ENCODE assay signal across 30 cellular contexts in the genomic region with DNA sequence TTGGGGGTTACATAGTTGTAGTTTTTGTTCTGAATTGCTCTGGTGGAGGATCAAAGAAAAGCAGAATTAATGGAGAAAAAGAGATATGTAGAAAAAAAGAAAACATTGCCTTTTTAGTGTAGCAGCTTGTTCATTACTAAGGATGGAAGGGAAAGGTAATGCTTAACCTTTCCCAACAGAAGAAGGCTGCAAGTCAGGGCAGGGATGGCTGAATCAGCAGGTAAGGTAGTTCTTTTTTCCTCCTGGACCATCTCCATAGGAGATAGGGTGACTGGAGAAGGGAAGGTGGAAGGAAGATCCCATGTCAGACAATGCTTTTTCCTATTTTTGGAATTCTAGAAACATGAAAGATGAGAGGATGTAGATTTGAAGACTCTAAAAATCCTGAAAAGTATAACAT.
"Had no signal": no experiment of that assay in that cellular context is flagged by ENCODE, and none has a peak within 500 bp of the region (broad histone marks: within the 10 kb centered on the region; RNA-seq: fewer than 3 reads in every experiment).

No MANE protein-coding gene starts in this region.

- ATAC-seq: activated CD8-positive, alpha-beta T cell treated with anti-CD3 and anti-CD28 coated beads, Interleukin-2, amount 10 ng/mL, durations not matched to agents 7 days and 5 days; body of pancreas had no signal

- H3K27me3 Mint-ChIP-seq: activated naive CD4-positive, alpha-beta T cell treated with anti-CD3 and anti-CD28 coated beads, Interleukin-2, amount 10 ng/mL, durations not matched to agents 7 days and 5 days; activated T-cell treated with anti-CD3 and anti-CD28 coated beads, Interleukin-2, amount 50 U/mL, for 24 hours; central memory CD8-positive, alpha-beta T cell; IgD-negative memory B cell had no signal

- H3K27ac ChIP-seq: ascending aorta, body of pancreas, Peyer's patch, RWPE1, SJCRH30 had no signal

- H3K4me3 ChIP-seq: ascending aorta, body of pancreas, MG63, Peyer's patch, SJCRH30 had no signal

- H3K27ac Mint-ChIP-seq: activated B cell treated with CpG ODN at 0.5 μM for 24 hours; activated CD8-positive, alpha-beta T cell treated with anti-CD3 and anti-CD28 coated beads, Interleukin-2, amount 10 ng/mL, durations not matched to agents 7 days and 5 days; activated naive CD4-positive, alpha-beta T cell treated with anti-CD3 and anti-CD28 coated beads, Interleukin-2, amount 10 ng/mL, durations not matched to agents 7 days and 5 days; activated T-cell treated with anti-CD3 and anti-CD28 coated beads, Interleukin-2, amount 50 U/mL, for 24 hours; IgD-negative memory B cell had no signal

- H3K4me1 Mint-ChIP-seq: activated B cell treated with CpG ODN at 0.5 μM for 24 hours had no signal

- H3K9me3 Mint-ChIP-seq: activated B cell treated with CpG ODN at 0.5 μM for 24 hours; activated naive CD4-positive, alpha-beta T cell treated with anti-CD3 and anti-CD28 coated beads, Interleukin-2, amount 10 ng/mL, durations not matched to agents 7 days and 5 days; activated T-cell treated with anti-CD3 and anti-CD28 coated beads, Interleukin-2, amount 50 U/mL, for 24 hours; central memory CD8-positive, alpha-beta T cell; IgD-negative memory B cell had no signal

- H3K4me2 ChIP-seq: SK-N-SH had no signal

- H3K9me3 ChIP-seq: ascending aorta, body of pancreas, MG63, Peyer's patch, SJCRH30, SK-N-SH had no signal

- H3K4me3 Mint-ChIP-seq: activated B cell treated with CpG ODN at 0.5 μM for 24 hours; activated CD8-positive, alpha-beta T cell treated with anti-CD3 and anti-CD28 coated beads, Interleukin-2, amount 10 ng/mL, durations not matched to agents 7 days and 5 days; activated naive CD4-positive, alpha-beta T cell treated with anti-CD3 and anti-CD28 coated beads, Interleukin-2, amount 10 ng/mL, durations not matched to agents 7 days and 5 days; activated T-cell treated with anti-CD3 and anti-CD28 coated beads, Interleukin-2, amount 50 U/mL, for 24 hours; central memory CD8-positive, alpha-beta T cell; IgD-negative memory B cell had no signal

- DNase-seq: activated B cell treated with CpG ODN at 0.5 μM for 24 hours; activated CD4-positive, alpha-beta T cell treated with anti-CD3 and anti-CD28 coated beads, Interleukin-2, amount 50 U/mL, for 4 hours; activated CD8-positive, alpha-beta memory T cell treated with anti-CD3 and anti-CD28 coated beads, Interleukin-2, amount 50 U/mL, for 48 hours; activated CD8-positive, alpha-beta T cell treated with anti-CD3 and anti-CD28 coated beads, Interleukin-2, amount 10 ng/mL, durations not matched to agents 7 days and 5 days; activated gamma-delta T cell treated with Interleukin-2 at 50 U/mL for 16 hours; activated naive CD4-positive, alpha-beta T cell treated with anti-CD3 and anti-CD28 coated beads, Interleukin-2, amount 10 ng/mL, durations not matched to agents 7 days and 5 days; activated T-cell treated with anti-CD3 and anti-CD28 coated beads, Interleukin-2, amount 50 U/mL, for 24 hours; amniotic stem cell; body of pancreas; KG1; MG63; MV-4-11; NCI-H1092 treated with DMSO at 0.1 percent for 48 hours; NCI-H1417 treated with DMSO at 0.1 percent for 48 hours; NCI-H1694; NCI-H2029 treated with DMSO at 0.1 percent for 48 hours; NCI-H345; NCI-H510A; NCI-H526 treated with DMSO at 0.1 percent for 48 hours; NCI-H82; NK-92 treated with Interleukin-12 subunit alpha and Interleukin-12 subunit beta, amount 100 ng/mL, for 24 hours; Peyer's patch; Right ventricle myocardium superior; SJCRH30; SK-N-SH; T1000 had no signal

- H3K4me1 ChIP-seq: ascending aorta, body of pancreas, Peyer's patch had no signal

- H3K36me3 ChIP-seq: ascending aorta, MG63, Peyer's patch had no signal

- H3K27me3 ChIP-seq: ascending aorta, body of pancreas, MG63, Peyer's patch, SJCRH30 had no signal

- H3K9ac ChIP-seq: SK-N-SH had no signal
